1 cellular context compared by ENCODE assay signal in the genomic region with DNA sequence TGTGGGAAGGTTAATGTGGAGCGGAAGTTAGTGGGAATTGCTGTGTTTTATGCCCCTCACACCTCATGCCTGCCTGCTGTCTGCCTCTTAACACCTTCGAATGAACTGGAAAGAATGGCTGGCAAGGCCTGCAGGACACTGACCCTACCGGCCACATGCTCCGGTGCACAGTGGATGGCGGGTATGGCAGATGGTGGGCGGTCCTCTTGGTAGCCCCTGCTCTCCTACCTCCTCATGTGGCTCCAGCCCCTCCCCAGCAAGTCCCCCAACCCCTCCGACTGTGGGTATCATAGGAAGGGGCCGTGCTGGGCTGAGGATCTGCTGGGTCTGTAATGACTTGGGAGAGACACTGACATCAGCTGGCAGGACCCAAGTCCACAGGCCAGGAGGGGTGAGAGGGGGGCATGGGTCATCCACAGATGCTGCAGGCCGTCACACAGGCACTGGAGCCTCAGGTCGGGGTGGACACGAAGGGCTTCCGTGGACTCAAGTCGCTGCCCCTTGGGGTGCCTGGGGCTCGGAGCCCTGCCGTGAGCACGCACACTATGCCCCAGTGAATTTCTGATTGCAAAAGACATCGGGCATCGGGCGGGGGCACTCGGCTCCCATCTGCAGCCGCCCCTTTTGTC.
TF ChIP-seq lines count a peak whose summit lies in the region.

No MANE protein-coding gene starts in this region.

TF ChIP-seq in H1, 55 proteins besides CTCF, POLR2A, EP300 and RAD21:
- TF ChIP-seq TAF1 (IDR thresholded peaks at IDR 0.05; ENCODE audit: low read depth, low read length) (no peak), BCL11A (IDR thresholded peaks at IDR 0.05; ENCODE audit: low read depth in 2 of 2, low read length in 2 of 2) (no peak)
